8 cellular contexts compared by ENCODE assay signal in the genomic region with DNA sequence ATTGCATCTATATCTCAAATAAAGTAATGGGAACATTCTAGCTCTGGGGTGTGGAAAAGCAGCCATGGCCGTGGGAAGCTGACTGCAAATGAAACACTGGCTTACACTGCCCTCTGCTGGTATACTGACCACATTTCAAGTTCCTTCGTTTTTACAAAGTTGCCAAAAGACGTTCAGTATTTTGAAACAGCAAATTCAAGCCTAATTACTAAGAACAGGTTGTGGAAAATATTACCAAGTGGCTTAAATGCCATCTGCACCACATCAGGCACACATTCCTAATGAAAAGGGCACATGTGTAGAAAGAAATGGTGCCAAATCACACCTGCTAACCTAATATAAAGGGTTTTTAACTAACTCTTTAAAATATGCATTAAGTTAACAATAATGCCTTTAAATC.
DNase-seq lines count a peak whose midpoint lies in the region; ATAC-seq, FAIRE-seq and TF ChIP-seq lines count a peak whose summit lies in the region.

No MANE protein-coding gene starts in this region.

- no peaks in the 10 kb centered on the region for H3K36me3 ChIP-seq in BJ (ENCODE audit: control insufficient read depth, insufficient read depth, low read length)

- POLR2A ChIA-PET in BJ (lab: Charles Lee), result no interaction called here
- POLR2A ChIA-PET in activated CD8-positive, alpha-beta T cell treated with anti-CD3 and anti-CD28 coated beads for 36 hours (lab: Charles Lee), result interaction anchor here (0.7 kb wide), 1 partner anchor 174 kb away, joined by 3 read pairs; no protein-coding TSS in a partner anchor

- H3K4me3 Mint-ChIP-seq in activated CD8-positive, alpha-beta T cell treated with anti-CD3 and anti-CD28 coated beads for 36 hours, result no peak overlapping the region
- H3K4me3 Mint-ChIP-seq in neural crest cell, result no peak overlapping the region

- peaks cover 9% of the 10 kb centered on the region for H3K4me1 Mint-ChIP-seq in activated CD8-positive, alpha-beta T cell treated with anti-CD3 and anti-CD28 coated beads for 36 hours (ENCODE audit: low read depth)
- peaks cover 5% of the 10 kb centered on the region for H3K4me1 Mint-ChIP-seq in neural crest cell

- intact Hi-C loops in activated CD8-positive, alpha-beta T cell treated with anti-CD3 and anti-CD28 coated beads for 36 hours (cut with micrococcal nuclease), result no loop called here

- TF ChIP-seq CTCF in BJ (IDR thresholded peaks at IDR 0.05; ENCODE audit: insufficient read depth, low read depth, low read length) (peak; percentile 75), neural crest cell (conservative IDR thresholded peaks at IDR 0.05) (peak; percentile 93)
- peak; percentile 95 for TF ChIP-seq CTCF in activated CD8-positive, alpha-beta T cell treated with anti-CD3 and anti-CD28 coated beads for 36 hours (IDR thresholded peaks at IDR 0.05)

- H3K4me3 ChIP-seq in BJ (ENCODE audit: low read depth, low read length), result no peak overlapping the region

- H3K27me3 ChIP-seq in BJ (ENCODE audit: control insufficient read depth, insufficient read depth, low read length), result no peaks in the 10 kb centered on the region

- FAIRE-seq in GM19239 (lab: Jason Lieb, UNC), result peak; percentile 90

- DNase-seq in BJ (ENCODE audit: low read depth) (no peak), GM19239 (ENCODE audit: insufficient read length, low spot score) (peak; percentile 42), NCI-H460 (ENCODE audit: extremely low read depth, low read depth) (peak; percentile 60), fibroblast of peridontal ligament (ENCODE audit: extremely low read depth) (peak; percentile 83), neural crest cell (ENCODE audit: low read depth, low spot score) (peak; percentile 43), ureter (ENCODE audit: low spot score) (peak; percentile 70)
- peak; percentile 48 for DNase-seq in activated CD8-positive, alpha-beta T cell treated with anti-CD3 and anti-CD28 coated beads for 36 hours

- no peaks in the 10 kb centered on the region for H3K27me3 Mint-ChIP-seq in activated CD8-positive, alpha-beta T cell treated with anti-CD3 and anti-CD28 coated beads for 36 hours
- H3K27me3 Mint-ChIP-seq in neural crest cell (ENCODE audit: low read depth), result no peaks in the 10 kb centered on the region

- ATAC-seq in activated CD8-positive, alpha-beta T cell treated with anti-CD3 and anti-CD28 coated beads for 36 hours, result peak; percentile 73
- ATAC-seq in GM18519 (IDR thresholded peaks at IDR 0.05; ENCODE audit: low FRiP score, unreplicated experiment), result no peak

- H3K27ac Mint-ChIP-seq in activated CD8-positive, alpha-beta T cell treated with anti-CD3 and anti-CD28 coated beads for 36 hours, result no peak overlapping the region
- no peak overlapping the region for H3K27ac Mint-ChIP-seq in neural crest cell (ENCODE audit: unreplicated experiment)

- CTCF ChIA-PET in BJ (lab: Yijun Ruan, JAX), result interaction anchor here (0.6 to 8.5 kb wide), 26 partner anchors 9 to 1731 kb away, joined by 3 to 108 read pairs (median 4); no protein-coding TSS in a partner anchor
- CTCF ChIA-PET in activated CD8-positive, alpha-beta T cell treated with anti-CD3 and anti-CD28 coated beads for 36 hours (lab: Charles Lee), result interaction anchor here (0.6 to 6.3 kb wide), 43 partner anchors 9 to 901 kb away, joined by 3 to 78 read pairs (median 4); no protein-coding TSS in a partner anchor

- no peaks in the 10 kb centered on the region for H3K9me3 Mint-ChIP-seq in activated CD8-positive, alpha-beta T cell treated with anti-CD3 and anti-CD28 coated beads for 36 hours
- H3K9me3 Mint-ChIP-seq in neural crest cell, result no peaks in the 10 kb centered on the region

- peaks cover 1% of the 10 kb centered on the region for H3K36me3 Mint-ChIP-seq in activated CD8-positive, alpha-beta T cell treated with anti-CD3 and anti-CD28 coated beads for 36 hours (ENCODE audit: low read depth)
- no peaks in the 10 kb centered on the region for H3K36me3 Mint-ChIP-seq in neural crest cell (ENCODE audit: low read depth)
